In the genomic region with DNA sequence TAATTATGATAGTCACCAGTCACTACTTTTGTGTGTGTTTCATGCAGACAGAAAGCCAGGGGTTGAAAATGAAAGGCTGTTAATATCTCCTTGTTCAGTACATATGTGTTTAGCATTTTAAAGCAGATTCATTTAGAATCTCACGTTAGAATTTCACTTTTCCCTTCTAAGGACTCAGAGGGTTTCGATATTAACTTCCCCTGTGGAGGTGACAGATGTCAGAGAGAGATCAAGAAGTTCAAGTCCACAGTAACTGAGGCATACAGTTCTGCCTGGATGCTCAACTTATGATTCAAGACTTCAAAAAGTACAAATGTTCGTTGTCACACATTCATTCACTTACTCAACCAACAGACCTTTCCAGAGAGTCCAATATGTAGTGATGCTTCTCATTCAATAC, we compare ENCODE assay signal across 13 cellular contexts.
DNase-seq lines count a peak whose midpoint lies in the region; ATAC-seq and TF ChIP-seq lines count a peak whose summit lies in the region.
"Had no signal": no experiment of that assay in that cellular context is flagged by ENCODE, and none has a peak within 500 bp of the region (broad histone marks: within the 10 kb centered on the region; RNA-seq: fewer than 3 reads in every experiment).

No MANE protein-coding gene starts in this region.

- no peak overlapping the region for H3K27ac Mint-ChIP-seq in stimulated activated naive CD8-positive, alpha-beta T cell treated with anti-CD3 and anti-CD28 coated beads, Interleukin-15, amount 100 ng/mL, for 72 hours
- H3K27ac Mint-ChIP-seq: WTC11 had no signal

- no peaks in the 10 kb centered on the region for H3K4me1 Mint-ChIP-seq in stimulated activated naive CD8-positive, alpha-beta T cell treated with anti-CD3 and anti-CD28 coated beads, Interleukin-15, amount 100 ng/mL, for 72 hours

- H3K27me3 Mint-ChIP-seq in stimulated activated naive CD8-positive, alpha-beta T cell treated with anti-CD3 and anti-CD28 coated beads, Interleukin-15, amount 100 ng/mL, for 72 hours: no peaks in the 10 kb centered on the region

- H3K36me3 ChIP-seq in OCI-LY1 (ENCODE audit: insufficient read depth, low read length): peaks cover 6% of the 10 kb centered on the region; the same call in 1 of the 2 replicates
- H3K36me3 ChIP-seq: suprapubic skin had no signal

- no peak overlapping the region for H3K4me3 Mint-ChIP-seq in stimulated activated naive CD8-positive, alpha-beta T cell treated with anti-CD3 and anti-CD28 coated beads, Interleukin-15, amount 100 ng/mL, for 72 hours
- H3K4me3 Mint-ChIP-seq: WTC11 had no signal

- TF ChIP-seq POLR2A in GM18505 (IDR thresholded peaks at IDR 0.05; ENCODE audit: borderline replicate concordance, extremely low read depth, insufficient read depth, insufficient read length): no peak

- H3K27me3 ChIP-seq in OCI-LY1 (ENCODE audit: insufficient read depth, low read length): no peaks in the 10 kb centered on the region
- H3K27me3 ChIP-seq: suprapubic skin had no signal

- H3K4me1 ChIP-seq in OCI-LY1 (ENCODE audit: insufficient read depth, low read length, severe bottlenecking): peaks cover 70% of the 10 kb centered on the region
- H3K4me1 ChIP-seq: suprapubic skin had no signal

- H3K4me2 ChIP-seq in OCI-LY1 (ENCODE audit: low read length): peak overlapping the region; percentile 36

- H3F3A ChIP-seq in OCI-LY1 (ENCODE audit: insufficient read depth, low read length): no peaks in the 10 kb centered on the region

- no peaks in the 10 kb centered on the region for H3K9me2 ChIP-seq in OCI-LY1 (ENCODE audit: low read depth, low read length)

- no peaks in the 10 kb centered on the region for H3K9me3 Mint-ChIP-seq in stimulated activated naive CD8-positive, alpha-beta T cell treated with anti-CD3 and anti-CD28 coated beads, Interleukin-15, amount 100 ng/mL, for 72 hours
- H3K9me3 Mint-ChIP-seq: WTC11 had no signal

- no peaks in the 10 kb centered on the region for H4K20me1 ChIP-seq in OCI-LY1 (ENCODE audit: insufficient read depth, low read length)

- peak overlapping the region; percentile 40; the same call in 1 of the 2 replicates for H3K9ac ChIP-seq in OCI-LY1 (ENCODE audit: low read length)

- peak; percentile 76 for ATAC-seq in GM18505 (IDR thresholded peaks at IDR 0.05; ENCODE audit: unreplicated experiment)
- ATAC-seq in GM19463 (IDR thresholded peaks at IDR 0.05; ENCODE audit: unreplicated experiment): peak; percentile 71
- peak; percentile 81 for ATAC-seq in HG02884 (IDR thresholded peaks at IDR 0.05; ENCODE audit: unreplicated experiment)
- ATAC-seq in stimulated activated naive CD8-positive, alpha-beta T cell treated with anti-CD3 and anti-CD28 coated beads, Interleukin-15, amount 100 ng/mL, for 72 hours: no peak
- ATAC-seq: WTC11 had no signal

- no peaks in the 10 kb centered on the region for H3K9me3 ChIP-seq in OCI-LY1 (ENCODE audit: low read length)
- H3K9me3 ChIP-seq: suprapubic skin had no signal

- no peak overlapping the region for H3K4me3 ChIP-seq in OCI-LY1 (ENCODE audit: low read depth, low read length, poor library complexity, severe bottlenecking)
- H3K4me3 ChIP-seq: suprapubic skin had no signal

- peaks cover 5% of the 10 kb centered on the region for H3K79me2 ChIP-seq in OCI-LY1 (ENCODE audit: insufficient read depth, low read length)

- DNase-seq in NCI-H1930 (lab: John Stamatoyannopoulos, UW): no peak
- no peak for DNase-seq in stimulated activated naive CD8-positive, alpha-beta T cell treated with anti-CD3 and anti-CD28 coated beads, Interleukin-15, amount 100 ng/mL, for 72 hours
- DNase-seq in COR-L47 (lab: John Stamatoyannopoulos, UW): no peak
- DNase-seq in anterior cingulate cortex (lab: John Stamatoyannopoulos, UW): no peak
- DNase-seq: NCI-H510A treated with DMSO at 0.1 percent for 48 hours; SHP77 treated with DMSO at 0.1 percent for 48 hours; stimulated activated CD4-positive, alpha-beta T cell treated with anti-CD3 and anti-CD28 coated beads, Interleukin-4, amount 100 ng/mL, for 4 hours had no signal

- peak overlapping the region; percentile 83 for H3K27ac ChIP-seq in OCI-LY1 (ENCODE audit: low read depth, low read length, poor library complexity, severe bottlenecking)
- H3K27ac ChIP-seq: suprapubic skin had no signal

- no peak overlapping the region for H2AFZ ChIP-seq in OCI-LY1 (ENCODE audit: low read length)

- no peak for TF ChIP-seq CTCF in OCI-LY1 (IDR thresholded peaks at IDR 0.05; ENCODE audit: low read length)
